In the genomic region with DNA sequence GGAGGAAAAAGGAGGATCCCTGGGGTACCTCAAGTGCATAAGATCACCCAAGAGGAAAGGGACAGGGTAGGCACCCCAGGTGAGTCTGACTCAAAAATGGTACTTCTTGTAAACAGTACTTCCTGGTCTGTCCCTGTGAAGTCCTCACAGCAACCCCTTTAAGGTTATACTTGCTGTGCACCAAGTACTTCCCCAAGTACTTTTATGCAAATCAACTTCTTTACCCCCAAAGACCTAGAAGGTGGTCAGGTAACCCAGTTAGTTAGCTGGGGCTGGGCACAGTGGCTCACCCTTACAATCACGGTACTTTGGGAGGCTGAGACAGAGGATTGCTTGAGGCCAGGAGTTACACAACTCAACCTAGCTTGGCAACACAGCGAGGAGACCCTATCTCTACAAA, we compare ENCODE assay signal across 8 cellular contexts. TPM values are rescaled to one million over a fixed set of nuclear protein-coding genes. Genes with fewer than 3 reads are reported as not detected.
DNase-seq lines count a peak whose midpoint lies in the region; ATAC-seq and TF ChIP-seq lines count a peak whose summit lies in the region.

No MANE protein-coding gene starts in this region.

- ATAC-seq in activated CD8-positive, alpha-beta T cell treated with anti-CD3 and anti-CD28 coated beads for 36 hours, result no peak
- ATAC-seq in upper lobe of left lung (ENCODE audit: low FRiP score in 2 of 2), result no peak

- TF ChIP-seq EP300 in upper lobe of left lung (IDR thresholded peaks at IDR 0.05), result no peak

- H3K4me1 Mint-ChIP-seq in activated CD8-positive, alpha-beta T cell treated with anti-CD3 and anti-CD28 coated beads for 36 hours (ENCODE audit: low read depth), result peaks cover 61% of the 10 kb centered on the region

- TF ChIP-seq CTCF in cardiac muscle cell (IDR thresholded peaks at IDR 0.05; ENCODE audit: low read depth, low read length), result no peak
- no peak for TF ChIP-seq CTCF in right atrium auricular region (IDR thresholded peaks at IDR 0.05)
- TF ChIP-seq CTCF in activated CD8-positive, alpha-beta T cell treated with anti-CD3 and anti-CD28 coated beads for 36 hours (IDR thresholded peaks at IDR 0.05), result no peak
- no peak for TF ChIP-seq CTCF in upper lobe of left lung (IDR thresholded peaks at IDR 0.05)

- POLR2A ChIA-PET in activated CD8-positive, alpha-beta T cell treated with anti-CD3 and anti-CD28 coated beads for 36 hours (lab: Charles Lee), result interaction anchor here (0.8 kb wide), 2 partner anchors 9 to 13 kb away, joined by 3 to 4 read pairs; no protein-coding TSS in a partner anchor

- H3K27me3 Mint-ChIP-seq in activated CD8-positive, alpha-beta T cell treated with anti-CD3 and anti-CD28 coated beads for 36 hours, result no peaks in the 10 kb centered on the region

- DNase-seq in cardiac muscle cell (ENCODE audit: low read depth in 1 of 2, low spot score in 1 of 2), result no peak
- no peak for DNase-seq in right atrium auricular region (ENCODE audit: low spot score)
- no peak for DNase-seq in activated CD8-positive, alpha-beta T cell treated with anti-CD3 and anti-CD28 coated beads for 36 hours
- DNase-seq in upper lobe of left lung, result no peak
- no peak for DNase-seq in GM19238 (ENCODE audit: insufficient read length, low spot score)
- DNase-seq in NCI-H1048 (lab: John Stamatoyannopoulos, UW), result no peak
- DNase-seq in HK-2 (ENCODE audit: unreplicated experiment), result no peak

- no peak for TF ChIP-seq POLR2A in upper lobe of left lung (IDR thresholded peaks at IDR 0.05)

- peak overlapping the region; percentile 99 for H3K4me3 Mint-ChIP-seq in activated CD8-positive, alpha-beta T cell treated with anti-CD3 and anti-CD28 coated beads for 36 hours

- H3K27ac Mint-ChIP-seq in activated CD8-positive, alpha-beta T cell treated with anti-CD3 and anti-CD28 coated beads for 36 hours, result peak overlapping the region; percentile 95

- no peaks in the 10 kb centered on the region for H3K9me3 Mint-ChIP-seq in activated CD8-positive, alpha-beta T cell treated with anti-CD3 and anti-CD28 coated beads for 36 hours

- no peaks in the 10 kb centered on the region for H3K9me3 ChIP-seq in cardiac muscle cell (ENCODE audit: low read depth)
- H3K9me3 ChIP-seq in right atrium auricular region, result no peaks in the 10 kb centered on the region
- no peaks in the 10 kb centered on the region for H3K9me3 ChIP-seq in iPS-15b (ENCODE audit: control insufficient read depth, insufficient read depth, low read length)
- no peaks in the 10 kb centered on the region for H3K9me3 ChIP-seq in upper lobe of left lung

- intact Hi-C loops in activated CD8-positive, alpha-beta T cell treated with anti-CD3 and anti-CD28 coated beads for 36 hours (cut with micrococcal nuclease), result no loop called here

- H3K4me3 ChIP-seq in cardiac muscle cell, result no peak overlapping the region
- H3K4me3 ChIP-seq in right atrium auricular region, result peak overlapping the region in 1 of 2 donors; percentile 99
- no peak overlapping the region for H3K4me3 ChIP-seq in iPS-15b (ENCODE audit: low read depth, low read length)
- H3K4me3 ChIP-seq in upper lobe of left lung, result peak overlapping the region in 1 of 4 donors; percentile 68

- H3K9ac ChIP-seq in iPS-15b (ENCODE audit: low read depth, low read length), result peak overlapping the region; percentile 8

- WGBS in upper lobe of left lung, 2 donors, result 48 to 90% methylated on average over 2 of the region's 2 CpGs

- H3K27me3 ChIP-seq in cardiac muscle cell, result no peaks in the 10 kb centered on the region
- no peaks in the 10 kb centered on the region for H3K27me3 ChIP-seq in right atrium auricular region
- H3K27me3 ChIP-seq in iPS-15b (ENCODE audit: control insufficient read depth, insufficient read depth, low read length), result no peaks in the 10 kb centered on the region
- no peaks in the 10 kb centered on the region for H3K27me3 ChIP-seq in upper lobe of left lung

- CTCF ChIA-PET in activated CD8-positive, alpha-beta T cell treated with anti-CD3 and anti-CD28 coated beads for 36 hours (lab: Charles Lee), result interaction anchor here (2.0 kb wide), 1 partner anchor 50 kb away, joined by 4 read pairs; the partner anchor contains the start of gene GCDH

- H3K36me3 ChIP-seq in cardiac muscle cell (peaks cover 39% of the 10 kb centered on the region), right atrium auricular region (peaks cover 56% of the 10 kb centered on the region), iPS-15b (ENCODE audit: control insufficient read depth, insufficient read depth, low read length) (peaks cover 51% of the 10 kb centered on the region), upper lobe of left lung (peaks cover 14 to 60% (median 45%) of the 10 kb centered on the region in 4 donors)

- peaks cover 12% of the 10 kb centered on the region for H3K4me1 ChIP-seq in cardiac muscle cell (ENCODE audit: low read depth)
- peaks cover 0 to 56% of the 10 kb centered on the region in 2 donors for H3K4me1 ChIP-seq in right atrium auricular region
- peaks cover 4% of the 10 kb centered on the region for H3K4me1 ChIP-seq in iPS-15b (ENCODE audit: control insufficient read depth, insufficient read depth, low read length)
- H3K4me1 ChIP-seq in upper lobe of left lung, result peaks cover 45 to 69% (median 58%) of the 10 kb centered on the region in 4 donors

- H3K27ac ChIP-seq in cardiac muscle cell (peak overlapping the region; percentile 42), right atrium auricular region (no peak overlapping the region), upper lobe of left lung (peak overlapping the region in 3 of 4 donors; percentile 36 to 92 (median 83))

- peaks cover 71% of the 10 kb centered on the region for H3K36me3 Mint-ChIP-seq in activated CD8-positive, alpha-beta T cell treated with anti-CD3 and anti-CD28 coated beads for 36 hours (ENCODE audit: low read depth)

RNA-seq across cellular contexts. Expression of gene CALR, which starts 2.5 kb away (rescaled TPM):
- total RNA-seq in cardiac muscle cell, result 615 and 1,390 TPM in 2 replicates
- 338 and 856 TPM in 2 replicates for polyA plus RNA-seq in cardiac muscle cell
- 100 to 1,000 TPM; 285 to 289 TPM for total RNA-seq in right atrium auricular region
- total RNA-seq in activated CD8-positive, alpha-beta T cell treated with anti-CD3 and anti-CD28 coated beads for 36 hours, result 100 to 1,000 TPM; 535 to 563 TPM
- 1,000 to 10,000 TPM in 1 of 6 donors, 100 to 1,000 TPM in 5; 171 to 1,351 (median 423) TPM for total RNA-seq in upper lobe of left lung

RNA-seq across cellular contexts. Expression of gene RAD23A, which starts 4.8 kb away (rescaled TPM):
- total RNA-seq in cardiac muscle cell, result 157 and 191 TPM in 2 replicates
- polyA plus RNA-seq in cardiac muscle cell, result 182 and 225 TPM in 2 replicates
- 100 to 1,000 TPM; 178 to 185 TPM for total RNA-seq in right atrium auricular region
- total RNA-seq in activated CD8-positive, alpha-beta T cell treated with anti-CD3 and anti-CD28 coated beads for 36 hours, result 100 to 1,000 TPM; 189 to 190 TPM
- 100 to 1,000 TPM in 3 of 6 donors, 10 to 100 TPM in 3; 69.1 to 115 (median 98.8) TPM for total RNA-seq in upper lobe of left lung

RNA-seq across cellular contexts. Expression of gene FARSA, which starts 7.4 kb away (rescaled TPM):
- total RNA-seq in cardiac muscle cell, result 81.9 and 87.9 TPM in 2 replicates
- 121 and 133 TPM in 2 replicates for polyA plus RNA-seq in cardiac muscle cell
- 10 to 100 TPM; 36.4 TPM for total RNA-seq in right atrium auricular region
- total RNA-seq in activated CD8-positive, alpha-beta T cell treated with anti-CD3 and anti-CD28 coated beads for 36 hours, result 100 to 1,000 TPM; 128 to 138 TPM
- total RNA-seq in upper lobe of left lung, result 100 to 1,000 TPM in 1 of 6 donors, 10 to 100 TPM in 5; 35.3 to 104 (median 53.4) TPM

RNA-seq across cellular contexts. Expression of gene GADD45GIP1, which starts 16.1 kb away (rescaled TPM):
- 78.2 and 84.5 TPM in 2 replicates for total RNA-seq in cardiac muscle cell
- polyA plus RNA-seq in cardiac muscle cell, result 133 and 145 TPM in 2 replicates
- total RNA-seq in right atrium auricular region, result 10 to 100 TPM; 48.5 to 58.7 TPM
- total RNA-seq in activated CD8-positive, alpha-beta T cell treated with anti-CD3 and anti-CD28 coated beads for 36 hours, result 10 to 100 TPM; 32.6 to 36.0 TPM
- total RNA-seq in upper lobe of left lung, result 10 to 100 TPM; 15.3 to 43.8 (median 26.6) TPM

RNA-seq across cellular contexts. Expression of gene SYCE2, which starts 21.8 kb away (rescaled TPM):
- total RNA-seq in cardiac muscle cell, result 0.53 and 1.1 TPM in 2 replicates
- 2.8 and 3.8 TPM in 2 replicates for polyA plus RNA-seq in cardiac muscle cell
- total RNA-seq in right atrium auricular region, result not detected
- 1 to 10 TPM; 3.0 to 4.4 TPM for total RNA-seq in activated CD8-positive, alpha-beta T cell treated with anti-CD3 and anti-CD28 coated beads for 36 hours
- total RNA-seq in upper lobe of left lung, result not detected

Comparison
In these comparisons a context has a peak if more than half of its experiments do, and no peak if none do; other contexts are left out.
1. H3K27ac ChIP-seq: peak in cardiac muscle cell (single experiment) and upper lobe of left lung (3 of 4); none in right atrium auricular region (0 of 2).